ENCODE assay signal across 14 cellular contexts in the genomic region with DNA sequence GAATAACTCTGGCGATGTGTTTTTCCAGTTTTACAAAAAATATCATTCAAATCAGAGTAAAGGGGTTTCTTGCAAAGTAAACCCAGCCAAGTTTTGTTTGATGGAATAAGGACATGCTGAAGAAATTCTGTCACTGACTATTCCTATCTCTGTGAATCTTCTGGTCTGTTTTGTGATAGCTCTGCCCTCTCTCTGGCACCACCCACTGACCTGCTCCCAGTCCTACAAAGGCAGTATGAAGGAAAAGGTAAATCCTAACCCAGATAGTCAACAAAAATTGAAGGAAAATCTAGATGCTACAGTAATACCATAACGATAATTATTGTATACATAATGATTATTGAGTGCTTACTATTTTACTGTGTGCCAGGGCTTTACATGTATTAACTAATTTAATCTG.
A peak's percentile ranks its signal among the peaks of the same experiment; 100 is the strongest.
DNase-seq lines count a peak whose midpoint lies in the region; ATAC-seq and TF ChIP-seq lines count a peak whose summit lies in the region.
"Had no signal": no experiment of that assay in that cellular context is flagged by ENCODE, and none has a peak within 500 bp of the region (broad histone marks: within the 10 kb centered on the region; RNA-seq: fewer than 3 reads in every experiment).

No MANE protein-coding gene starts in this region.

- no peak overlapping the region for H3K4me3 Mint-ChIP-seq in natural killer cell treated with Interleukin-12 subunit alpha and Interleukin-12 subunit beta and Interleukin-15 and Interleukin-18, amount 100 ng/mL, for 72 hours
- no peak overlapping the region for H3K4me3 Mint-ChIP-seq in Calu3 (ENCODE audit: low read depth, unreplicated experiment)

- in situ Hi-C loops in transverse colon (cut with MboI; ENCODE audit: low pct_ligation_motif_present in 1 of 4, low pct_unique_long_range_greater_than_20kb in 1 of 4, low sequenced_read_pairs in 3 of 4) = no loop called here

- no peak for TF ChIP-seq POLR2A in transverse colon (IDR thresholded peaks at IDR 0.05)

- H3K27me3 ChIP-seq in transverse colon = no peaks in the 10 kb centered on the region
- H3K27me3 ChIP-seq: BLaER1 had no signal

- H3K27ac ChIP-seq in VCaP (peak overlapping the region; percentile 89), transverse colon (peak overlapping the region in 3 of 4 donors; percentile 73 to 79 (median 77))
- H3K27ac ChIP-seq: BLaER1 had no signal

- H3K27me3 Mint-ChIP-seq in natural killer cell treated with Interleukin-12 subunit alpha and Interleukin-12 subunit beta and Interleukin-15 and Interleukin-18, amount 100 ng/mL, for 72 hours = peaks cover 0 to 10% of the 10 kb centered on the region in 2 donors
- H3K27me3 Mint-ChIP-seq in Calu3 (ENCODE audit: unreplicated experiment) = no peaks in the 10 kb centered on the region

- no peak for ATAC-seq in natural killer cell treated with Interleukin-12 subunit alpha and Interleukin-12 subunit beta and Interleukin-15 and Interleukin-18, amount 100 ng/mL, for 72 hours
- ATAC-seq: SK-N-SH treated with all-trans-retinoic acid at 6 μM for 48 hours had no signal

- TF ChIP-seq CTCF in VCaP (conservative IDR thresholded peaks at IDR 0.05) = peak; percentile 55
- peak; percentile 38 for TF ChIP-seq CTCF in epithelial cell of esophagus (IDR thresholded peaks at IDR 0.05; ENCODE audit: insufficient read depth, low read depth, low read length, missing control alignments)
- no peak for TF ChIP-seq CTCF in transverse colon (IDR thresholded peaks at IDR 0.05)
- no peak for TF ChIP-seq CTCF in Calu3 (IDR thresholded peaks at IDR 0.05; ENCODE audit: unreplicated experiment)

- peaks cover 0 to 46% (median 14%) of the 10 kb centered on the region in 4 donors for H3K4me1 ChIP-seq in transverse colon
- H3K4me1 ChIP-seq: HAP-1 had no signal

- BruUV-seq in Calu3 (replicated peaks; lab: Mats Ljungman, UMichigan) = no TSS peak

- WGBS in transverse colon (ENCODE audit: low coverage in 1 of 2), 2 donors = 48 to 65% methylated on average over 2 of the region's 2 CpGs

- no peaks in the 10 kb centered on the region for H3K9me3 ChIP-seq in transverse colon
- H3K9me3 ChIP-seq: BLaER1, HAP-1 had no signal

- intact Hi-C loops in transverse colon (cut with DNase I; ENCODE audit: low total_unique reads) (no loop called here), Calu3 (cut with micrococcal nuclease; ENCODE audit: unreplicated experiment) (no loop called here)

- H3K4me1 Mint-ChIP-seq in natural killer cell treated with Interleukin-12 subunit alpha and Interleukin-12 subunit beta and Interleukin-15 and Interleukin-18, amount 100 ng/mL, for 72 hours (ENCODE audit: low read depth in 2 of 2) = peaks cover 0 to 4% of the 10 kb centered on the region in 2 donors
- H3K4me1 Mint-ChIP-seq in Calu3 (ENCODE audit: low read depth, unreplicated experiment) = peaks cover 11% of the 10 kb centered on the region

- H3K9me3 Mint-ChIP-seq in natural killer cell treated with Interleukin-12 subunit alpha and Interleukin-12 subunit beta and Interleukin-15 and Interleukin-18, amount 100 ng/mL, for 72 hours = no peaks in the 10 kb centered on the region
- H3K9me3 Mint-ChIP-seq in Calu3 (ENCODE audit: low read depth, unreplicated experiment) = no peaks in the 10 kb centered on the region

- TF ChIP-seq EP300 in transverse colon (IDR thresholded peaks at IDR 0.05; ENCODE audit: low read depth) = no peak

- DNase-seq in HT-29 (ENCODE audit: low spot score) (peak; percentile 65), epithelial cell of esophagus (ENCODE audit: low read depth) (no peak), transverse colon (peak; percentile 34), EL (no peak), Calu3 (no peak)
- DNase-seq in natural killer cell treated with Interleukin-12 subunit alpha and Interleukin-12 subunit beta and Interleukin-15 and Interleukin-18, amount 100 ng/mL, for 72 hours (ENCODE audit: low spot score) = no peak
- DNase-seq: NCI-H1048, NCI-H226, NCI-H526, SHP77 had no signal

- H3K36me3 Mint-ChIP-seq in natural killer cell treated with Interleukin-12 subunit alpha and Interleukin-12 subunit beta and Interleukin-15 and Interleukin-18, amount 100 ng/mL, for 72 hours = no peaks in the 10 kb centered on the region
- peaks cover 19% of the 10 kb centered on the region for H3K36me3 Mint-ChIP-seq in Calu3 (ENCODE audit: insufficient read depth, unreplicated experiment)

- no peaks in the 10 kb centered on the region for H3K36me3 ChIP-seq in transverse colon
- H3K36me3 ChIP-seq: BLaER1, HAP-1 had no signal

- CTCF ChIA-PET in Calu3 (lab: Charles Lee) = no interaction called here

- H3K4me3 ChIP-seq in epithelial cell of esophagus (ENCODE audit: low read length) (no peak overlapping the region), transverse colon (peak overlapping the region in 1 of 4 donors; percentile 50)
- H3K4me3 ChIP-seq: BLaER1, HAP-1 had no signal

- H3K27ac Mint-ChIP-seq in natural killer cell treated with Interleukin-12 subunit alpha and Interleukin-12 subunit beta and Interleukin-15 and Interleukin-18, amount 100 ng/mL, for 72 hours = no peak overlapping the region
- H3K27ac Mint-ChIP-seq in Calu3 (ENCODE audit: unreplicated experiment) = no peak overlapping the region

Comparison
In these comparisons a context has a peak if more than half of its experiments do, and no peak if none do; other contexts are left out.
1. DNase-seq: peak in HT-29 (single experiment) and transverse colon (single experiment); none in epithelial cell of esophagus (single experiment), EL (single experiment), natural killer cell treated with Interleukin-12 subunit alpha and Interleukin-12 subunit beta and Interleukin-15 and Interleukin-18, amount 100 ng/mL, for 72 hours (single experiment) and Calu3 (single experiment).
2. CTCF ChIP-seq: peak in VCaP (single experiment) and epithelial cell of esophagus (single experiment); none in transverse colon (0 of 5) and Calu3 (single experiment).